Comparison of ENCODE assay signal across 17 cellular contexts in genomic region chr14:65213316-65213715, GRCh38.
DNase-seq lines count a peak whose midpoint lies in the region; ATAC-seq and TF ChIP-seq lines count a peak whose summit lies in the region.
"Had no signal": no experiment of that assay in that cellular context is flagged by ENCODE, and none has a peak within 500 bp of the region (broad histone marks: within the 10 kb centered on the region; RNA-seq: fewer than 3 reads in every experiment).

No MANE protein-coding gene starts in this region.

- DNase-seq in HFFc6, result peak; percentile 3
- no peak for DNase-seq in chondrocyte (ENCODE audit: low spot score)
- DNase-seq in iris pigment epithelial cell (ENCODE audit: low read depth), result peak; percentile 28
- no peak for DNase-seq in SHP77 (lab: John Stamatoyannopoulos, UW)
- no peak for DNase-seq in T-helper 2 cell treated with Interferon-gamma antibody and Interleukin-4, amounts not matched to agents 5 μg/mL and 100 μg/mL, for 36 hours (ENCODE audit: low spot score)
- DNase-seq in DMS 273 (lab: John Stamatoyannopoulos, UW; ENCODE audit: unreplicated experiment), result no peak
- DNase-seq: ACHN; CD8-positive, alpha-beta memory T cell; HCEC 1CT; MV-4-11; NCI-H1417 treated with DMSO at 0.1 percent for 48 hours; NCI-H2029 treated with DMSO at 0.1 percent for 48 hours; NCI-H510A; NCI-H82; Peyer's patch; Right ventricle myocardium superior had no signal

- no peak for TF ChIP-seq CTCF in HFFc6 (IDR thresholded peaks at IDR 0.05)
- TF ChIP-seq CTCF in chondrocyte (IDR thresholded peaks at IDR 0.05), result no peak

- H3K36me3 Mint-ChIP-seq in HFFc6 (ENCODE audit: low read depth) (no peaks in the 10 kb centered on the region), chondrocyte (ENCODE audit: low read depth) (no peaks in the 10 kb centered on the region)
- peaks cover 5% of the 10 kb centered on the region for H3K36me3 Mint-ChIP-seq in T-helper 2 cell treated with Interferon-gamma antibody and Interleukin-4, amounts not matched to agents 5 μg/mL and 100 μg/mL, for 36 hours (ENCODE audit: low read depth)
- H3K36me3 Mint-ChIP-seq: CD8-positive, alpha-beta memory T cell had no signal

- H3K27me3 Mint-ChIP-seq in HFFc6 (ENCODE audit: insufficient read depth) (peaks cover 4% of the 10 kb centered on the region), chondrocyte (ENCODE audit: low read depth) (no peaks in the 10 kb centered on the region)
- no peaks in the 10 kb centered on the region for H3K27me3 Mint-ChIP-seq in T-helper 2 cell treated with Interferon-gamma antibody and Interleukin-4, amounts not matched to agents 5 μg/mL and 100 μg/mL, for 36 hours (ENCODE audit: low read depth)
- H3K27me3 Mint-ChIP-seq: CD8-positive, alpha-beta memory T cell had no signal

- H3K4me3 Mint-ChIP-seq in HFFc6 (no peak overlapping the region), chondrocyte (ENCODE audit: unreplicated experiment) (no peak overlapping the region)
- H3K4me3 Mint-ChIP-seq in T-helper 2 cell treated with Interferon-gamma antibody and Interleukin-4, amounts not matched to agents 5 μg/mL and 100 μg/mL, for 36 hours, result no peak overlapping the region
- H3K4me3 Mint-ChIP-seq: CD8-positive, alpha-beta memory T cell had no signal

- ATAC-seq in GM21515 (IDR thresholded peaks at IDR 0.05; ENCODE audit: unreplicated experiment), result no peak

- H3K27ac Mint-ChIP-seq in HFFc6 (no peak overlapping the region), chondrocyte (ENCODE audit: unreplicated experiment) (peak overlapping the region; percentile 68)
- H3K27ac Mint-ChIP-seq in T-helper 2 cell treated with Interferon-gamma antibody and Interleukin-4, amounts not matched to agents 5 μg/mL and 100 μg/mL, for 36 hours, result no peak overlapping the region
- H3K27ac Mint-ChIP-seq: CD8-positive, alpha-beta memory T cell had no signal

- H3K4me1 Mint-ChIP-seq in HFFc6 (ENCODE audit: low read depth), result peaks cover 31% of the 10 kb centered on the region
- peaks cover 33% of the 10 kb centered on the region for H3K4me1 Mint-ChIP-seq in chondrocyte (ENCODE audit: low read depth)
- H3K4me1 Mint-ChIP-seq in T-helper 2 cell treated with Interferon-gamma antibody and Interleukin-4, amounts not matched to agents 5 μg/mL and 100 μg/mL, for 36 hours (ENCODE audit: low read depth), result peaks cover 36% of the 10 kb centered on the region

- no peaks in the 10 kb centered on the region for H3K9me3 Mint-ChIP-seq in HFFc6
- H3K9me3 Mint-ChIP-seq in chondrocyte (ENCODE audit: low read depth), result no peaks in the 10 kb centered on the region
- no peaks in the 10 kb centered on the region for H3K9me3 Mint-ChIP-seq in T-helper 2 cell treated with Interferon-gamma antibody and Interleukin-4, amounts not matched to agents 5 μg/mL and 100 μg/mL, for 36 hours
- H3K9me3 Mint-ChIP-seq: CD8-positive, alpha-beta memory T cell had no signal

Comparison
In these comparisons a context has a peak if more than half of its experiments do, and no peak if none do; other contexts are left out.
1. DNase-seq: peak in HFFc6 (single experiment) and iris pigment epithelial cell (single experiment); none in chondrocyte (single experiment), SHP77 (0 of 2), T-helper 2 cell treated with Interferon-gamma antibody and Interleukin-4, amounts not matched to agents 5 μg/mL and 100 μg/mL, for 36 hours (single experiment) and DMS 273 (single experiment).